Comparison of ENCODE assay signal across 18 cellular contexts in genomic region chr17:42413464-42414040, GRCh38.
A peak's percentile ranks its signal among the peaks of the same experiment; 100 is the strongest.
DNase-seq lines count a peak whose midpoint lies in the region; ATAC-seq and TF ChIP-seq lines count a peak whose summit lies in the region.
"Had no signal": no experiment of that assay in that cellular context is flagged by ENCODE, and none has a peak within 500 bp of the region (broad histone marks: within the 10 kb centered on the region; RNA-seq: fewer than 3 reads in every experiment).

No MANE protein-coding gene starts in this region.

- ATAC-seq in HG03025 (IDR thresholded peaks at IDR 0.05; ENCODE audit: low FRiP score, unreplicated experiment): no peak
- ATAC-seq: body of pancreas; stimulated activated naive CD8-positive, alpha-beta T cell treated with anti-CD3 and anti-CD28 coated beads, Interleukin-15, Interleukin-2, amounts not matched to agents 100 U/mL and 50 U/mL, for 24 hours had no signal

- H3K9me3 ChIP-seq in HEK293 (ENCODE audit: control insufficient read depth, insufficient read depth, low read depth, low read length) (no peaks in the 10 kb centered on the region), stomach smooth muscle (ENCODE audit: control insufficient read depth in 2 of 2, low read length in 2 of 2) (no peaks in the 10 kb centered on the region)
- H3K9me3 ChIP-seq: body of pancreas, Caco-2, HAP-1, SJSA1 had no signal

- CTCF ChIA-PET in HEK293 (lab: Yijun Ruan, JAX): interaction anchor here (0.7 to 3.4 kb wide), 6 partner anchors 7 to 114 kb away, joined by 3 to 13 read pairs (median 6); no protein-coding TSS in a partner anchor

- POLR2A ChIA-PET in HEK293 (lab: Yijun Ruan, JAX): interaction anchor here (0.6 to 6.3 kb wide), 2 partner anchors 9 to 22 kb away, joined by 4 to 53 read pairs; partner anchors contain the start of gene CAVIN1

- H3K36me3 ChIP-seq in HEK293 (ENCODE audit: control insufficient read depth in 2 of 2, insufficient read depth in 1 of 2, low read length in 2 of 2): no peaks in the 10 kb centered on the region
- H3K36me3 ChIP-seq in stomach smooth muscle (ENCODE audit: control insufficient read depth in 2 of 2, insufficient read depth in 2 of 2, low read length in 2 of 2): peaks cover 0 to 2% of the 10 kb centered on the region in 2 donors
- H3K36me3 ChIP-seq: HAP-1 had no signal

- no peak for TF ChIP-seq CTCF in HEK293 (tag by site-specific recombination; IDR thresholded peaks at IDR 0.05)
- no peak for TF ChIP-seq CTCF in cardiac fibroblast (IDR thresholded peaks at IDR 0.05; ENCODE audit: low read depth, low read length)
- TF ChIP-seq CTCF in GM10266 (IDR thresholded peaks at IDR 0.05; ENCODE audit: control insufficient read depth, insufficient read depth, low read depth, missing control alignments): no peak

- no peaks in the 10 kb centered on the region for H3K27me3 ChIP-seq in stomach smooth muscle (ENCODE audit: control insufficient read depth in 1 of 2, insufficient read depth in 2 of 2, low read length in 2 of 2)
- H3K27me3 ChIP-seq: body of pancreas, SJSA1 had no signal

- 0 out of 2 replicates have a peak, but pooled peaks cover 3% of the 10 kb centered on the region for H3K4me1 ChIP-seq in HEK293 (ENCODE audit: control insufficient read depth, insufficient read depth, low read length)
- peaks cover 66% of the 10 kb centered on the region for H3K4me1 ChIP-seq in stomach smooth muscle (ENCODE audit: control insufficient read depth, insufficient read depth, low read length)
- H3K4me1 ChIP-seq: body of pancreas, Caco-2, HAP-1 had no signal

- H3K4me3 ChIP-seq in HEK293 (ENCODE audit: low read depth, low read length): no peak overlapping the region
- no peak overlapping the region for H3K4me3 ChIP-seq in cardiac fibroblast (replicated peaks in 1 of 2; ENCODE audit: low read depth in 2 of 2, low read length in 2 of 2)
- H3K4me3 ChIP-seq in stomach smooth muscle (ENCODE audit: low read length in 2 of 2): peak overlapping the region in 1 of 2 donors; percentile 22
- H3K4me3 ChIP-seq: body of pancreas, HAP-1, SJSA1 had no signal

- no peak overlapping the region for H3K27ac ChIP-seq in HEK293 (ENCODE audit: extremely low read depth, low read depth, low read length)
- H3K27ac ChIP-seq in stomach smooth muscle (ENCODE audit: low read length): peak overlapping the region; percentile 18
- H3K27ac ChIP-seq: body of pancreas, SJSA1 had no signal

- no peak overlapping the region for H3K9ac ChIP-seq in stomach smooth muscle (ENCODE audit: low read length in 2 of 2)

- DNase-seq in cardiac fibroblast (ENCODE audit: low read depth in 2 of 2) (peak; percentile 33 to 63), iris pigment epithelial cell (ENCODE audit: low read depth) (peak; percentile 56), C1 segment of cervical spinal cord (lab: John Stamatoyannopoulos, UW) (no peak), GM10266 (ENCODE audit: extremely low spot score) (no peak)
- DNase-seq in stimulated activated CD4-positive, alpha-beta T cell treated with anti-CD3 and anti-CD28 coated beads, Interleukin-4, amount 100 ng/mL, for 1 hour: no peak
- DNase-seq: activated CD4-positive, alpha-beta T cell treated with anti-CD3 and anti-CD28 coated beads for 4 hours; activated naive CD4-positive, alpha-beta T cell treated with anti-CD3 and anti-CD28 coated beads, Interleukin-2, amount 50 U/mL, for 16 hours; activated T-cell treated with anti-CD3 and anti-CD28 coated beads for 4 hours; body of pancreas; Caco-2; GF-D8; Kasumi-1; stimulated activated naive CD8-positive, alpha-beta T cell treated with anti-CD3 and anti-CD28 coated beads, Interleukin-15, Interleukin-2, amounts not matched to agents 100 U/mL and 50 U/mL, for 24 hours had no signal

TF ChIP-seq in HEK293, 187 proteins besides CTCF, POLR2A, EP300 and RAD21:
- no peak for TF ChIP-seq ZNF140 (tag by site-specific recombination; IDR thresholded peaks at IDR 0.05)
- no peak for TF ChIP-seq GLI4 (tag by site-specific recombination; IDR thresholded peaks at IDR 0.05)
- no peak for TF ChIP-seq ZBTB20 (tag by site-specific recombination; IDR thresholded peaks at IDR 0.05)
- TF ChIP-seq PRDM10 (tag by site-specific recombination; IDR thresholded peaks at IDR 0.05): peak; percentile 34; the same call in 1 of the 2 replicates
- TF ChIP-seq ZBTB21 (tag by site-specific recombination; IDR thresholded peaks at IDR 0.05): no peak
- no peak for TF ChIP-seq KLF8 (tag by site-specific recombination; IDR thresholded peaks at IDR 0.05)
- TF ChIP-seq WT1 (tag by site-specific recombination; IDR thresholded peaks at IDR 0.05): no peak

Comparison
In these comparisons a context has a peak if more than half of its experiments do, and no peak if none do; other contexts are left out.
1. DNase-seq: peak in cardiac fibroblast (2 of 2) and iris pigment epithelial cell (single experiment); none in stimulated activated CD4-positive, alpha-beta T cell treated with anti-CD3 and anti-CD28 coated beads, Interleukin-4, amount 100 ng/mL, for 1 hour (single experiment), C1 segment of cervical spinal cord (0 of 14) and GM10266 (single experiment).